1 cellular context compared by ENCODE assay signal in the genomic region with DNA sequence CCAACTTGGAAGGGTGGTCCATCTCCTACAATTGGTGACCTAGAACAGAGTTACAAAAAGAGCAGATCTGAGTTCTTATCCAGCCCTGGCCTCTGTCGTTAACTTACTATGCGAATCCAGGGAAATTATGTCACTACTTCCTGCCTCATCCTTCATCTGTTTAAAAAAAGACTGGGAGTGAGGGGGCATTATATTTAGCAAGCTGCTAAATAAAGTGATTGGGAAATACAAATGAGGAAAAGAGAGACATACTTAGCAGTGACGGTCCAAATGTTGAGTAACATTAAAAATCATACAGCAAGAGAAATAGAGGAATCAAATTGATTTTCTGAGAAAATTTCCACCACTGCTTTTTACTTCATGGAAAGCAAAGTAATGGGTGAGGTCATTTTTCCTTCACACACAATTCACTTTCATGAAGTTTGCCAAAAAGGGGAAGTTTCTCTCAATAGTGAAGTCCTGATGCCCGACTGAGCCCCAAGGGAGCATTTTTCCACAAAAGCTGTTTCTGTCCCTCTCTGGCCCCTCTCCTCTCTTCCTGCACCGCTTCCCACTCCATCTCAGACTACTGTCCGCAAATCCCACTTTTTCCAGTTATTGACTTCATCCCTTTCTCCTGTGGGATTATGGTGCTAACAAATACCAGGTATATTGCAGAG.
TF ChIP-seq lines count a peak whose summit lies in the region.

No MANE protein-coding gene starts in this region.

TF ChIP-seq in GM23338, 12 proteins besides CTCF, POLR2A, EP300 and RAD21 (continued from another document):
- TF ChIP-seq, protein P1, sequence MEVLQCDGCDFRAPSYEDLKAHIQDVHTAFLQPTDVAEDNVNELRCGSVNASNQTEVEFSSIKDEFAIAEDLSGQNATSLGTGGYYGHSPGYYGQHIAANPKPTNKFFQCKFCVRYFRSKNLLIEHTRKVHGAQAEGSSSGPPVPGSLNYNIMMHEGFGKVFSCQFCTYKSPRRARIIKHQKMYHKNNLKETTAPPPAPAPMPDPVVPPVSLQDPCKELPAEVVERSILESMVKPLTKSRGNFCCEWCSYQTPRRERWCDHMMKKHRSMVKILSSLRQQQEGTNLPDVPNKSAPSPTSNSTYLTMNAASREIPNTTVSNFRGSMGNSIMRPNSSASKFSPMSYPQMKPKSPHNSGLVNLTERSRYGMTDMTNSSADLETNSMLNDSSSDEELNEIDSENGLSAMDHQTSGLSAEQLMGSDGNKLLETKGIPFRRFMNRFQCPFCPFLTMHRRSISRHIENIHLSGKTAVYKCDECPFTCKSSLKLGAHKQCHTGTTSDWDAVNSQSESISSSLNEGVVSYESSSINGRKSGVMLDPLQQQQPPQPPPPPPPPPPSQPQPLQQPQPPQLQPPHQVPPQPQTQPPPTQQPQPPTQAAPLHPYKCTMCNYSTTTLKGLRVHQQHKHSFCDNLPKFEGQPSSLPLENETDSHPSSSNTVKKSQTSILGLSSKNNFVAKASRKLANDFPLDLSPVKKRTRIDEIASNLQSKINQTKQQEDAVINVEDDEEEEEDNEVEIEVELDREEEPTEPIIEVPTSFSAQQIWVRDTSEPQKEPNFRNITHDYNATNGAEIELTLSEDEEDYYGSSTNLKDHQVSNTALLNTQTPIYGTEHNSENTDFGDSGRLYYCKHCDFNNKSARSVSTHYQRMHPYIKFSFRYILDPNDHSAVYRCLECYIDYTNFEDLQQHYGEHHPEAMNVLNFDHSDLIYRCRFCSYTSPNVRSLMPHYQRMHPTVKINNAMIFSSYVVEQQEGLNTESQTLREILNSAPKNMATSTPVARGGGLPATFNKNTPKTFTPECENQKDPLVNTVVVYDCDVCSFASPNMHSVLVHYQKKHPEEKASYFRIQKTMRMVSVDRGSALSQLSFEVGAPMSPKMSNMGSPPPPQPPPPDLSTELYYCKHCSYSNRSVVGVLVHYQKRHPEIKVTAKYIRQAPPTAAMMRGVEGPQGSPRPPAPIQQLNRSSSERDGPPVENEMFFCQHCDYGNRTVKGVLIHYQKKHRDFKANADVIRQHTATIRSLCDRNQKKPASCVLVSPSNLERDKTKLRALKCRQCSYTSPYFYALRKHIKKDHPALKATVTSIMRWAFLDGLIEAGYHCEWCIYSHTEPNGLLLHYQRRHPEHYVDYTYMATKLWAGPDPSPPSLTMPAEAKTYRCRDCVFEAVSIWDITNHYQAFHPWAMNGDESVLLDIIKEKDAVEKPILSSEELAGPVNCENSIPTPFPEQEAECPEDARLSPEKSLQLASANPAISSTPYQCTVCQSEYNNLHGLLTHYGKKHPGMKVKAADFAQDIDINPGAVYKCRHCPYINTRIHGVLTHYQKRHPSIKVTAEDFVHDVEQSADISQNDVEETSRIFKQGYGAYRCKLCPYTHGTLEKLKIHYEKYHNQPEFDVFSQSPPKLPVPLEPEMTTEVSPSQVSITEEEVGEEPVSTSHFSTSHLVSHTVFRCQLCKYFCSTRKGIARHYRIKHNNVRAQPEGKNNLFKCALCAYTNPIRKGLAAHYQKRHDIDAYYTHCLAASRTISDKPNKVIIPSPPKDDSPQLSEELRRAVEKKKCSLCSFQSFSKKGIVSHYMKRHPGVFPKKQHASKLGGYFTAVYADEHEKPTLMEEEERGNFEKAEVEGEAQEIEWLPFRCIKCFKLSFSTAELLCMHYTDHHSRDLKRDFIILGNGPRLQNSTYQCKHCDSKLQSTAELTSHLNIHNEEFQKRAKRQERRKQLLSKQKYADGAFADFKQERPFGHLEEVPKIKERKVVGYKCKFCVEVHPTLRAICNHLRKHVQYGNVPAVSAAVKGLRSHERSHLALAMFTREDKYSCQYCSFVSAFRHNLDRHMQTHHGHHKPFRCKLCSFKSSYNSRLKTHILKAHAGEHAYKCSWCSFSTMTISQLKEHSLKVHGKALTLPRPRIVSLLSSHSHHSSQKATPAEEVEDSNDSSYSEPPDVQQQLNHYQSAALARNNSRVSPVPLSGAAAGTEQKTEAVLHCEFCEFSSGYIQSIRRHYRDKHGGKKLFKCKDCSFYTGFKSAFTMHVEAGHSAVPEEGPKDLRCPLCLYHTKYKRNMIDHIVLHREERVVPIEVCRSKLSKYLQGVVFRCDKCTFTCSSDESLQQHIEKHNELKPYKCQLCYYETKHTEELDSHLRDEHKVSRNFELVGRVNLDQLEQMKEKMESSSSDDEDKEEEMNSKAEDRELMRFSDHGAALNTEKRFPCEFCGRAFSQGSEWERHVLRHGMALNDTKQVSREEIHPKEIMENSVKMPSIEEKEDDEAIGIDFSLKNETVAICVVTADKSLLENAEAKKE (CRISPR knock-in tag; IDR thresholded peaks at IDR 0.05): no peak
- TF ChIP-seq ZNF114 (CRISPR knock-in tag; IDR thresholded peaks at IDR 0.05) (no peak), POLR2AphosphoS5 (IDR thresholded peaks at IDR 0.05; ENCODE audit: low read depth) (no peak)
